In the genomic region with DNA sequence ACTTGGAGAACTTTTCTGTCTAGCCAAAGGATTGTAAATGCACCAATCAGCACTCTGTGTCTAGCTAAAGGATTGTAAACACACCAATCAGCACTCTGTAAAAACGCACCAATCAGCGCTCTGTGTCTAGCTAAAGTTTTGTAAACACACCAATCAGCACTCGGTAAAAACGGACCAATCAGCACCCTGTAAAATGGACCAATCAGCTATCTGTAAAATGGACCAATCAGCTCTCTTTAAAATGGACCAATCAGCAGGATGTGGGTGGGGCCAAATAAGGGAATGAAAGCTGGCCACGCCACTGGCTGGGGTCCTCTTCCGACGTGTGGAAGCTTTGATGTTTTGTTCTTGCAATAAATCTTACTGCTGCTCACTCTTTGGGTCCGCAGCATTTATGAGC, we compare ENCODE assay signal across 2 cellular contexts.
TF ChIP-seq lines count a peak whose summit lies in the region.

No MANE protein-coding gene starts in this region.

TF ChIP-seq in H1, 55 proteins besides CTCF, POLR2A, EP300 and RAD21:
- TF ChIP-seq SP1 (IDR thresholded peaks at IDR 0.05; ENCODE audit: low read depth, low read length) = 0 out of 2 replicates have a peak, but pooled peaks have one; percentile 6

TF ChIP-seq in HepG2, 621 proteins besides CTCF, POLR2A, EP300 and RAD21 (continued from another document):
- TF ChIP-seq NFYC (CRISPR knock-in tag; IDR thresholded peaks at IDR 0.05) = peak; percentile 16; the same call in 1 of the 2 replicates
